ENCODE assay signal across 1 cellular context in the genomic region with DNA sequence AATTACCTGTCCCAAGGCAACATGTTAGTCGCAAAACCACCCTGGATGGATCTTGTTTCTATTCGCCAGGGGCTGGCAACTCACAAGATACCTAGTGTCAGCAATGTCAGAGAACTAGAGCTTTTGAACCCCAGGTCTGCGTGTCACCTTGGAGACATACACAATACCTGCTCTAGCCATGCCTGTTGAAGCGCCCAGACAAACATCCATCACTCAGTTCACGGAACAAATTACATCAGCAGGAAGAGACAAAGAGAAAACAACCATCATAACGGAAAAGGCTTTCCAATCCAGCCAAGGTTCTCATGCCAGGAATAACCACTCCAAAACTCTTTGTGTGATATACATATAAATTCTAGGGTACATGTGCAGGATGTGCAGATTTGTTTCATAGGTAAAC.
TF ChIP-seq lines count a peak whose summit lies in the region.

No MANE protein-coding gene starts in this region.

TF ChIP-seq in GM12878, 131 proteins besides CTCF, POLR2A, EP300 and RAD21:
- no peak for TF ChIP-seq BCL11A (IDR thresholded peaks at IDR 0.05; ENCODE audit: low read depth, low read length)
- no peak for TF ChIP-seq ZNF384 (IDR thresholded peaks at IDR 0.05; ENCODE audit: borderline replicate concordance, low read depth, low read length)
- TF ChIP-seq POLR2AphosphoS5 (IDR thresholded peaks at IDR 0.05; ENCODE audit: low read length) = 0 out of 2 replicates have a peak, but pooled peaks have one; percentile 28
- no peak for TF ChIP-seq CBX3 (IDR thresholded peaks at IDR 0.05; ENCODE audit: borderline replicate concordance, low read depth)
